In the genomic region with DNA sequence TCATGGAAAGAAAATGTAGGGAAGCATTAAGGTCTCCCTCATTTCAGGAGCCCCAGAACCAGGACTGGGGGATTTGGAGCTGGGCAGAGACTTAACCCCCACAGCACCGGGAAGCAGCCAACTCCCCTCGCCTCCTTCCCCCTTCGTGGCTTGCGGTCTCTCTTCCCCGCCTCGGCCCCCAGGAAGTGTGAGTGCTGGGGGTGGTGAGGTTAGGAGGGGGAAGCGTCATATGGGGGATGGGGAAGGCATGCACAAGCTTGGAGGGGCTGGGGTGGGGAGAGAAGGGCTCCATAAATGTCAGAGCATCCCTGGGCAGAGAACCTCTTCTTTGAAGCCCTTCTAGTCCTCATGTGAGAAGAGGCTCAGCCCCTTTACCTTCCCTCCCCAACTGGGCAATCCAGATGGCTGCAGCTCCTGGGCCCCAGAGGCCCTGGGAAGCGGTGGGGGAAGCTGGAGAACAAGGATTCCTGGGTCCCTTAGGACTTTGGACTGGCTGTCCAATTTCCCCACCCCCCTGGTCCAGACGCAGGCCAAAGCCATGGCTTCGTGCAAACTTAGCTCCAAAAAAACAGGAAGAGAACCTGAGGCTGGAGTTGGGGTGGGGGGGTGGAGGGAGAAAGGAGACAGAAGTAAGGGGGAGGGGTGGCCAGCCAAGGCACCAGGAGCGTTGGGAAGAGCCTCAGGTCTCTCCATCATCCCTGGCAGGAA, we compare ENCODE assay signal across 11 cellular contexts. TPM values are rescaled to one million over a fixed set of nuclear protein-coding genes. Genes with fewer than 3 reads are reported as not detected.
DNase-seq lines count a peak whose midpoint lies in the region; ATAC-seq and TF ChIP-seq lines count a peak whose summit lies in the region.
"Had no signal": no experiment of that assay in that cellular context is flagged by ENCODE, and none has a peak within 500 bp of the region (broad histone marks: within the 10 kb centered on the region; RNA-seq: fewer than 3 reads in every experiment).

No MANE protein-coding gene starts in this region.

- H3K4me2 ChIP-seq in BLaER1, result peak overlapping the region; percentile 100

- TF ChIP-seq CTCF in left lung (IDR thresholded peaks at IDR 0.05), result no peak

- no peaks in the 10 kb centered on the region for H3K27me3 Mint-ChIP-seq in IgD-negative memory B cell
- H3K27me3 Mint-ChIP-seq in activated naive CD8-positive, alpha-beta T cell treated with anti-CD3 and anti-CD28 coated beads, Interleukin-2, amount 10 ng/mL, durations not matched to agents 7 days and 5 days, result no peaks in the 10 kb centered on the region
- H3K27me3 Mint-ChIP-seq in naive thymus-derived CD4-positive, alpha-beta T cell, result no peaks in the 10 kb centered on the region

- peaks cover 6% of the 10 kb centered on the region for H3K36me3 Mint-ChIP-seq in IgD-negative memory B cell
- H3K36me3 Mint-ChIP-seq in activated naive CD8-positive, alpha-beta T cell treated with anti-CD3 and anti-CD28 coated beads, Interleukin-2, amount 10 ng/mL, durations not matched to agents 7 days and 5 days, result peaks cover 4% of the 10 kb centered on the region
- H3K36me3 Mint-ChIP-seq in naive thymus-derived CD4-positive, alpha-beta T cell, result peaks cover 0 to 40% (median 0%) of the 10 kb centered on the region in 5 donors

- H3K4me1 ChIP-seq in BLaER1, result peaks cover 99% of the 10 kb centered on the region
- H3K4me1 ChIP-seq in naive thymus-derived CD4-positive, alpha-beta T cell (ENCODE audit: control insufficient read depth in 2 of 2, insufficient read depth in 2 of 2, low read length in 2 of 2), result peaks cover 56 to 71% of the 10 kb centered on the region in 2 donors
- H3K4me1 ChIP-seq in left lung, result peaks cover 36 to 97% of the 10 kb centered on the region in 2 donors

- H3K9ac ChIP-seq in BLaER1, result peak overlapping the region; percentile 65

- peak overlapping the region; percentile 78 for H3K27ac ChIP-seq in BLaER1
- H3K27ac ChIP-seq in naive thymus-derived CD4-positive, alpha-beta T cell (ENCODE audit: low read depth, low read length), result peak overlapping the region; percentile 83
- H3K27ac ChIP-seq in left lung, result peak overlapping the region in 1 of 2 donors; percentile 95

- POLR2A ChIA-PET in activated naive CD8-positive, alpha-beta T cell treated with anti-CD3 and anti-CD28 coated beads, Interleukin-2, amount 10 ng/mL, durations not matched to agents 7 days and 5 days (lab: Charles Lee), result interaction anchor here (0.6 to 2.9 kb wide), 8 partner anchors 9 to 51 kb away, joined by 3 to 10 read pairs (median 3); partner anchors contain the start of gene LENEP
- POLR2A ChIA-PET in naive thymus-derived CD4-positive, alpha-beta T cell (lab: Charles Lee), result interaction anchor here (0.6 to 13.8 kb wide), 7 partner anchors 10 to 63 kb away, joined by 3 to 270 read pairs (median 8); partner anchors contain the start of genes CKS1B, FLAD1, LENEP and PBXIP1

- intact Hi-C loops in naive thymus-derived CD4-positive, alpha-beta T cell (cut with micrococcal nuclease), result loop anchor here (1.0 kb wide), 1 partner anchor 8 kb away; the partner anchor contains the start of gene ZBTB7B (in 2 of the 2)
- intact Hi-C loops in left lung (cut with DNase I), result no loop called here

- no peaks in the 10 kb centered on the region for H3K27me3 ChIP-seq in BLaER1
- H3K27me3 ChIP-seq in naive thymus-derived CD4-positive, alpha-beta T cell (ENCODE audit: control insufficient read depth in 2 of 2, insufficient read depth in 2 of 2, low read length in 2 of 2), result no peaks in the 10 kb centered on the region
- H3K27me3 ChIP-seq in left lung, result no peaks in the 10 kb centered on the region

- peak overlapping the region; percentile 44 for H3K4me3 ChIP-seq in BLaER1
- peak overlapping the region; percentile 72 for H3K4me3 ChIP-seq in naive thymus-derived CD4-positive, alpha-beta T cell (ENCODE audit: low read length)
- H3K4me3 ChIP-seq in left lung, result peak overlapping the region in 1 of 2 donors; percentile 96

- no peak for DNase-seq in activated naive CD8-positive, alpha-beta T cell treated with anti-CD3 and anti-CD28 coated beads, Interleukin-2, amount 10 ng/mL, durations not matched to agents 7 days and 5 days
- DNase-seq in naive thymus-derived CD4-positive, alpha-beta T cell, result peak in 3 of 9 donors; percentile 31 to 68 (median 41)
- DNase-seq in left lung (no peak), RKO (ENCODE audit: low spot score) (no peak), HPDE6-E6E7 (ENCODE audit: extremely low spot score) (no peak), NCI-H187 (lab: John Stamatoyannopoulos, UW) (no peak)
- DNase-seq: cerebellar nuclear complex, NCI-H345, posterior cingulate gyrus had no signal

- H3K27ac Mint-ChIP-seq in IgD-negative memory B cell, result peak overlapping the region; percentile 50 to 94 (median 59)
- H3K27ac Mint-ChIP-seq in activated naive CD8-positive, alpha-beta T cell treated with anti-CD3 and anti-CD28 coated beads, Interleukin-2, amount 10 ng/mL, durations not matched to agents 7 days and 5 days, result peak overlapping the region; percentile 86
- H3K27ac Mint-ChIP-seq in naive thymus-derived CD4-positive, alpha-beta T cell, result peak overlapping the region; percentile 88 to 98 (median 92)

- peaks cover 46% of the 10 kb centered on the region; the same call in 1 of the 2 replicates for H4K20me1 ChIP-seq in BLaER1

- H3K4me1 Mint-ChIP-seq in IgD-negative memory B cell, result peaks cover 32 to 50% (median 37%) of the 10 kb centered on the region in 3 donors
- peaks cover 54% of the 10 kb centered on the region for H3K4me1 Mint-ChIP-seq in activated naive CD8-positive, alpha-beta T cell treated with anti-CD3 and anti-CD28 coated beads, Interleukin-2, amount 10 ng/mL, durations not matched to agents 7 days and 5 days
- H3K4me1 Mint-ChIP-seq in naive thymus-derived CD4-positive, alpha-beta T cell, result peaks cover 33 to 79% (median 63%) of the 10 kb centered on the region in 7 donors

- no peak for ATAC-seq in activated naive CD8-positive, alpha-beta T cell treated with anti-CD3 and anti-CD28 coated beads, Interleukin-2, amount 10 ng/mL, durations not matched to agents 7 days and 5 days (ENCODE audit: low read depth)
- ATAC-seq in naive thymus-derived CD4-positive, alpha-beta T cell, result no peak
- ATAC-seq in left lung, result no peak

- peak overlapping the region in 3 of 4 donors; percentile 20 to 63 (median 36) for H3K4me3 Mint-ChIP-seq in IgD-negative memory B cell
- H3K4me3 Mint-ChIP-seq in activated naive CD8-positive, alpha-beta T cell treated with anti-CD3 and anti-CD28 coated beads, Interleukin-2, amount 10 ng/mL, durations not matched to agents 7 days and 5 days, result peak overlapping the region; percentile 74
- H3K4me3 Mint-ChIP-seq in naive thymus-derived CD4-positive, alpha-beta T cell, result peak overlapping the region; percentile 89 to 99 (median 98)

- H3K9me3 Mint-ChIP-seq in IgD-negative memory B cell, result no peaks in the 10 kb centered on the region
- no peaks in the 10 kb centered on the region for H3K9me3 Mint-ChIP-seq in activated naive CD8-positive, alpha-beta T cell treated with anti-CD3 and anti-CD28 coated beads, Interleukin-2, amount 10 ng/mL, durations not matched to agents 7 days and 5 days
- H3K9me3 Mint-ChIP-seq in naive thymus-derived CD4-positive, alpha-beta T cell, result no peaks in the 10 kb centered on the region

- CTCF ChIA-PET in naive thymus-derived CD4-positive, alpha-beta T cell (lab: Charles Lee), result interaction anchor here (1.2 to 13.9 kb wide), 2 partner anchors 12 to 74 kb away, joined by 3 to 291 read pairs; partner anchors contain the start of genes LENEP, PMVK and ZBTB7B

- peaks cover 22% of the 10 kb centered on the region for H3K36me3 ChIP-seq in BLaER1
- peaks cover 0 to 24% (median 0%) of the 10 kb centered on the region in 3 experiments for H3K36me3 ChIP-seq in naive thymus-derived CD4-positive, alpha-beta T cell (ENCODE audit: control insufficient read depth in 2 of 3, insufficient read depth in 3 of 3, low read length in 3 of 3)
- peaks cover 0 to 27% of the 10 kb centered on the region in 2 donors for H3K36me3 ChIP-seq in left lung

- no peaks in the 10 kb centered on the region for H3K9me3 ChIP-seq in BLaER1
- H3K9me3 ChIP-seq in naive thymus-derived CD4-positive, alpha-beta T cell (ENCODE audit: control insufficient read depth in 2 of 3, low read length in 3 of 3), result no peaks in the 10 kb centered on the region
- no peaks in the 10 kb centered on the region for H3K9me3 ChIP-seq in left lung

RNA-seq across cellular contexts. Expression of gene ZBTB7B, which starts 7.8 kb away (rescaled TPM):
- polyA plus RNA-seq in IgD-negative memory B cell, result 7.7 TPM
- total RNA-seq in activated naive CD8-positive, alpha-beta T cell treated with anti-CD3 and anti-CD28 coated beads, Interleukin-2, amount 10 ng/mL, durations not matched to agents 7 days and 5 days, result 10 to 100 TPM; 41.4 to 48.4 TPM
- total RNA-seq in naive thymus-derived CD4-positive, alpha-beta T cell, result 100 to 1,000 TPM in 1 of 5 experiments, 10 to 100 TPM in 4; 42.7 to 139 (median 61.0) TPM
- 1 to 10 TPM; 3.0 to 6.7 TPM for polyA plus RNA-seq in naive thymus-derived CD4-positive, alpha-beta T cell
- total RNA-seq in left lung, result 100 to 1,000 TPM in 1 of 2 donors, 10 to 100 TPM in 1; 60.5 to 104 TPM

RNA-seq across cellular contexts. Expression of gene LENEP, which starts 17.0 kb away (rescaled TPM):
- polyA plus RNA-seq in IgD-negative memory B cell, result not detected
- 1 to 10 TPM; 1.1 to 1.9 TPM for total RNA-seq in activated naive CD8-positive, alpha-beta T cell treated with anti-CD3 and anti-CD28 coated beads, Interleukin-2, amount 10 ng/mL, durations not matched to agents 7 days and 5 days
- 1 to 10 TPM in 3 of 5 experiments, not detected in 2; 1.4 to 3.2 (median 2.6) TPM for total RNA-seq in naive thymus-derived CD4-positive, alpha-beta T cell
- polyA plus RNA-seq in naive thymus-derived CD4-positive, alpha-beta T cell, result not detected
- total RNA-seq in left lung, result under 1 TPM in 1 of 2 donors, not detected in 1; 0.52 TPM

RNA-seq across cellular contexts. Expression of gene DCST2, which starts 23.2 kb away (rescaled TPM):
- polyA plus RNA-seq in IgD-negative memory B cell, result not detected
- 1 to 10 TPM in 1 of 2 experiments, under 1 TPM in 1; 0.91 to 1.4 TPM for total RNA-seq in activated naive CD8-positive, alpha-beta T cell treated with anti-CD3 and anti-CD28 coated beads, Interleukin-2, amount 10 ng/mL, durations not matched to agents 7 days and 5 days
- 1 to 10 TPM in 4 of 5 experiments, under 1 TPM in 1; 0.22 to 3.3 (median 2.4) TPM for total RNA-seq in naive thymus-derived CD4-positive, alpha-beta T cell
- polyA plus RNA-seq in naive thymus-derived CD4-positive, alpha-beta T cell, result not detected
- total RNA-seq in left lung, result 1 to 10 TPM in 1 of 2 donors, under 1 TPM in 1; 0.60 to 1.3 TPM

RNA-seq across cellular contexts. Expression of gene DCST1, which starts 23.3 kb away (rescaled TPM):
- polyA plus RNA-seq in IgD-negative memory B cell, result not detected
- not detected for total RNA-seq in activated naive CD8-positive, alpha-beta T cell treated with anti-CD3 and anti-CD28 coated beads, Interleukin-2, amount 10 ng/mL, durations not matched to agents 7 days and 5 days
- under 1 TPM in 3 of 5 experiments, not detected in 2; 0.19 to 0.78 (median 0.42) TPM for total RNA-seq in naive thymus-derived CD4-positive, alpha-beta T cell
- not detected for polyA plus RNA-seq in naive thymus-derived CD4-positive, alpha-beta T cell
- not detected for total RNA-seq in left lung

RNA-seq across cellular contexts. Expression of gene FLAD1, which starts 27.2 kb away (rescaled TPM):
- 57.6 TPM for polyA plus RNA-seq in IgD-negative memory B cell
- 10 to 100 TPM; 46.2 to 48.9 TPM for total RNA-seq in activated naive CD8-positive, alpha-beta T cell treated with anti-CD3 and anti-CD28 coated beads, Interleukin-2, amount 10 ng/mL, durations not matched to agents 7 days and 5 days
- 10 to 100 TPM; 24.4 to 50.2 (median 50.0) TPM for total RNA-seq in naive thymus-derived CD4-positive, alpha-beta T cell
- 10 to 100 TPM; 33.3 to 45.8 TPM for polyA plus RNA-seq in naive thymus-derived CD4-positive, alpha-beta T cell
- 10 to 100 TPM; 26.4 to 39.9 TPM for total RNA-seq in left lung

Comparison
In these comparisons a context has a peak if more than half of its experiments do, and no peak if none do; other contexts are left out.
1. H3K4me3 Mint-ChIP-seq: peak in every context shown above with its lines; median percentile 98 in naive thymus-derived CD4-positive, alpha-beta T cell; 74 in activated naive CD8-positive, alpha-beta T cell treated with anti-CD3 and anti-CD28 coated beads, Interleukin-2, amount 10 ng/mL, durations not matched to agents 7 days and 5 days; 36 in IgD-negative memory B cell.
2. intact Hi-C loops: an anchor here in naive thymus-derived CD4-positive, alpha-beta T cell (1.0 kb wide); none called in left lung.